ENCODE assay signal across 8 cellular contexts in the genomic region with DNA sequence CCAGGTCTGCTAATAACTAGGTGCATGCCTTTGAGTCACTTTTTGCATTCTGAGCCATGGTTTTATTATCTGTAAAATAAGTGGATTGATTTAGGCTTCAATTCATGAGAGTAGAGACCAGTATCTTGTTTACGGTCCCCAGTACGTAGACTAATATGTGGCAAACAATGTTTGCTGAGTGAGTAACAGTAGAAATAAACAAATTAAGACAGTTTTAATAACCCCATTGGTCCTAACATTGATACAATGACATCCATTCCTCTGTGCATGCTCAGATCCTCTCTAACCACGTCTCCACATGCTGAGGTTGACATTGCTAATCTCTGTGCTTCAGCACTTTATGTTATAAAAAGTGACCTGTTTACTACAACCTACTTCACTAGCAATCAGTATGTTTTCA. TPM values are rescaled to one million over a fixed set of nuclear protein-coding genes. Genes with fewer than 3 reads are reported as not detected.
DNase-seq lines count a peak whose midpoint lies in the region; ATAC-seq and TF ChIP-seq lines count a peak whose summit lies in the region.

No MANE protein-coding gene starts in this region.

- TF ChIP-seq CTCF in OCI-LY1 (IDR thresholded peaks at IDR 0.05; ENCODE audit: low read length), result no peak
- TF ChIP-seq CTCF in dorsolateral prefrontal cortex (IDR thresholded peaks at IDR 0.05 in 54 of 56, conservative IDR thresholded peaks at IDR 0.05 in 2 of 56; ENCODE audit: low read depth in 1 of 56, partially characterized antibody in 56 of 56), result no peak
- TF ChIP-seq CTCF in osteoblast (IDR thresholded peaks at IDR 0.05; ENCODE audit: extremely low read depth, low read depth, low read length), result no peak
- no peak for TF ChIP-seq CTCF in esophagus muscularis mucosa (IDR thresholded peaks at IDR 0.05)

- intact Hi-C loops in dorsolateral prefrontal cortex (cut with DNase I), result loop anchor here (5.0 to 10.0 kb wide), 2 partner anchors 110 to 113 kb away; a partner anchor contains a TSS
- intact Hi-C loops in esophagus muscularis mucosa (cut with DNase I), result loop anchor here (2.0 to 10.0 kb wide), 2 partner anchors 111 to 177 kb away; a partner anchor contains a TSS

- H3K79me2 ChIP-seq in GM23248 (ENCODE audit: insufficient read depth) (no peaks in the 10 kb centered on the region; the same call in 1 of the 2 replicates), OCI-LY1 (ENCODE audit: insufficient read depth, low read length) (no peaks in the 10 kb centered on the region), osteoblast (ENCODE audit: insufficient read depth, low read length) (peaks cover 19% of the 10 kb centered on the region)

- in situ Hi-C loops in GM23248 (cut with MboI), result no loop called here

- H3K9me2 ChIP-seq in GM23248 (ENCODE audit: insufficient read depth) (no peaks in the 10 kb centered on the region), OCI-LY1 (ENCODE audit: low read depth, low read length) (no peaks in the 10 kb centered on the region)

- 32 to 34% methylated on average over 3 of the region's 3 CpGs for WGBS in GM23248 (ENCODE audit: low coverage in 1 of 2, low lambda C conversion rate in 2 of 2, missing lambda C conversion rate in 2 of 2), 2 experiments
- WGBS in esophagus muscularis mucosa, result 74% methylated on average over 3 of the region's 3 CpGs

- H4K20me1 ChIP-seq in GM23248 (ENCODE audit: insufficient read depth) (no peaks in the 10 kb centered on the region), OCI-LY1 (ENCODE audit: insufficient read depth, low read length) (no peaks in the 10 kb centered on the region), osteoblast (ENCODE audit: insufficient read depth, low read length) (no peaks in the 10 kb centered on the region)

- peak overlapping the region; percentile 98 for H3K4me2 ChIP-seq in GM23248 (ENCODE audit: unreplicated experiment)
- H3K4me2 ChIP-seq in OCI-LY1 (ENCODE audit: low read length), result peak overlapping the region; percentile 84
- peak overlapping the region; percentile 96 for H3K4me2 ChIP-seq in osteoblast (ENCODE audit: insufficient read depth, low read length)

- H3K4me3 ChIP-seq in GM23248 (peak overlapping the region; percentile 86), OCI-LY1 (ENCODE audit: low read depth, low read length, poor library complexity, severe bottlenecking) (peak overlapping the region; percentile 90), dorsolateral prefrontal cortex (peak overlapping the region in 58 of 59 donors; percentile 64 to 91 (median 79)), osteoblast (ENCODE audit: insufficient read depth, low read length) (peak overlapping the region; percentile 81), esophagus muscularis mucosa (no peak overlapping the region)

- no peak for TF ChIP-seq POLR2A in esophagus muscularis mucosa (IDR thresholded peaks at IDR 0.05; ENCODE audit: low read depth)

- H3K27ac ChIP-seq in GM23248 (peak overlapping the region; percentile 48; the same call in 1 of the 2 replicates), OCI-LY1 (ENCODE audit: low read depth, low read length, poor library complexity, severe bottlenecking) (peak overlapping the region; percentile 17), dorsolateral prefrontal cortex (peak overlapping the region in 3 of 59 donors; percentile 48 to 81 (median 67)), osteoblast (ENCODE audit: low read depth, low read length) (peak overlapping the region; percentile 70), esophagus muscularis mucosa (replicated peaks in 1 of 4) (no peak overlapping the region)

- H3K4me1 ChIP-seq in GM23248 (ENCODE audit: insufficient read depth) (peaks cover 17% of the 10 kb centered on the region), OCI-LY1 (ENCODE audit: insufficient read depth, low read length, severe bottlenecking) (peaks cover 32% of the 10 kb centered on the region), osteoblast (ENCODE audit: insufficient read depth, low read length) (peaks cover 23% of the 10 kb centered on the region), esophagus muscularis mucosa (peaks cover 6 to 18% (median 15%) of the 10 kb centered on the region in 4 donors)

- H3K27me3 ChIP-seq in GM23248 (replicated peaks; ENCODE audit: insufficient read depth) (no peaks in the 10 kb centered on the region), OCI-LY1 (ENCODE audit: insufficient read depth, low read length) (no peaks in the 10 kb centered on the region), dorsolateral prefrontal cortex (no peaks in the 10 kb centered on the region), osteoblast (ENCODE audit: insufficient read depth, low read length) (no peaks in the 10 kb centered on the region), esophagus muscularis mucosa (no peaks in the 10 kb centered on the region)

- no peak for ATAC-seq in HG02970 (IDR thresholded peaks at IDR 0.05; ENCODE audit: low FRiP score, unreplicated experiment)

- peak overlapping the region; percentile 84 for H3K9ac ChIP-seq in GM23248
- H3K9ac ChIP-seq in OCI-LY1 (ENCODE audit: low read length), result peak overlapping the region; percentile 86

- H3F3A ChIP-seq in GM23248 (ENCODE audit: insufficient read depth) (peaks cover 10% of the 10 kb centered on the region; the same call in 1 of the 2 replicates), OCI-LY1 (ENCODE audit: insufficient read depth, low read length) (no peaks in the 10 kb centered on the region)

- TF ChIP-seq EP300 in esophagus muscularis mucosa (IDR thresholded peaks at IDR 0.05), result no peak

- H3K9me3 ChIP-seq in GM23248 (ENCODE audit: low read depth) (no peaks in the 10 kb centered on the region), OCI-LY1 (ENCODE audit: low read length) (no peaks in the 10 kb centered on the region), osteoblast (ENCODE audit: low read depth, low read length) (no peaks in the 10 kb centered on the region), esophagus muscularis mucosa (no peaks in the 10 kb centered on the region)

- DNase-seq in GM23248 (peak; percentile 38), dorsolateral prefrontal cortex (no peak), osteoblast (ENCODE audit: insufficient read length, low spot score, missing footprints) (peak; percentile 32), SIG-M5 (lab: John Stamatoyannopoulos, UW) (no peak), esophagus muscularis mucosa (ENCODE audit: extremely low spot score) (no peak), CD1c-positive myeloid dendritic cell (ENCODE audit: extremely low spot score) (no peak)

- H2AFZ ChIP-seq in GM23248 (peak overlapping the region; percentile 94), OCI-LY1 (ENCODE audit: low read length) (no peak overlapping the region), osteoblast (ENCODE audit: low read length) (peak overlapping the region; percentile 93)

- H3K36me3 ChIP-seq in GM23248 (ENCODE audit: low read depth), result peaks cover 4% of the 10 kb centered on the region; the same call in 1 of the 2 replicates
- 0 out of 2 replicates have a peak, but pooled peaks cover 5% of the 10 kb centered on the region for H3K36me3 ChIP-seq in OCI-LY1 (ENCODE audit: insufficient read depth, low read length)
- H3K36me3 ChIP-seq in osteoblast (ENCODE audit: insufficient read depth, low read length), result no peaks in the 10 kb centered on the region
- no peaks in the 10 kb centered on the region for H3K36me3 ChIP-seq in esophagus muscularis mucosa

RNA-seq across cellular contexts. Expression of a gene that starts 1.0 kb away (rescaled TPM):
- 3.9 and 5.7 TPM in 2 replicates for total RNA-seq in GM23248 (2014; rRNA removed; shearing (Covaris generic))
- polyA plus RNA-seq in GM23248 (2016; fragmentation: Nextera tagmentation; extraction: Ambion mirVana), result 7.8 and 8.1 TPM in 2 replicates
- 10 to 100 TPM in 108 of 120 experiments, 1 to 10 TPM in 12; 3.1 to 23.2 (median 14.1) TPM for total RNA-seq in dorsolateral prefrontal cortex
- 3.6 and 5.9 TPM in 2 replicates for total RNA-seq in osteoblast
- 1 to 10 TPM in 2 of 4 donors, under 1 TPM in 2; 0.83 to 1.5 (median 1.2) TPM for total RNA-seq in esophagus muscularis mucosa

Comparison
In these comparisons a context has a peak if more than half of its experiments do, and no peak if none do; other contexts are left out.
1. DNase-seq: peak in GM23248 (single experiment) and osteoblast (single experiment); none in dorsolateral prefrontal cortex (0 of 10), SIG-M5 (single experiment), esophagus muscularis mucosa (single experiment) and CD1c-positive myeloid dendritic cell (single experiment).
2. H3K27ac ChIP-seq: peak in GM23248 (single experiment), OCI-LY1 (single experiment) and osteoblast (single experiment); none in esophagus muscularis mucosa (0 of 4).
3. H3K4me3 ChIP-seq: peak in GM23248 (single experiment), OCI-LY1 (single experiment), dorsolateral prefrontal cortex (58 of 59) and osteoblast (single experiment); none in esophagus muscularis mucosa (0 of 4).
4. Peak in every context shown above with its lines, with median percentiles within 50 percentile points of each other: H3K4me2 ChIP-seq.